ENCODE assay signal across 8 cellular contexts in genomic region chr11:68841718-68842426, GRCh38. TPM values are rescaled to one million over a fixed set of nuclear protein-coding genes. Genes with fewer than 3 reads are reported as not detected.
DNase-seq lines count a peak whose midpoint lies in the region; ATAC-seq and TF ChIP-seq lines count a peak whose summit lies in the region.

CPT1A (minus strand) TSS chr11:68841916; CDS start chr11:68815474, 26,442 bp downstream.

- no peak for TF ChIP-seq EP300 in neural cell (conservative IDR thresholded peaks at IDR 0.05; ENCODE audit: poor library complexity, severe bottlenecking)

- no peaks in the 10 kb centered on the region for H3K79me2 ChIP-seq in neural cell (replicated peaks; ENCODE audit: insufficient read depth, low read length)

- no peaks in the 10 kb centered on the region for H3F3A ChIP-seq in neural cell (ENCODE audit: insufficient read depth, low read length, poor library complexity, severe bottlenecking)

- no peak within 1 kb of the TSS for H3K9ac ChIP-seq in neural cell (ENCODE audit: low read length)

- DNase-seq in HT-29 (ENCODE audit: low spot score): peak; percentile 72
- peak; percentile 76 for DNase-seq in RPMI7951 (ENCODE audit: low read depth)
- DNase-seq in activated gamma-delta T cell treated with Interleukin-2 at 50 U/mL for 16 hours: peak; percentile 61
- DNase-seq in foreskin fibroblast: peak; percentile 74 to 87
- DNase-seq in thoracic aorta (ENCODE audit: low spot score): no peak
- DNase-seq in COR-L47 (lab: John Stamatoyannopoulos, UW): no peak

- H3K4me2 ChIP-seq in neural cell (ENCODE audit: low read length): no peak within 1 kb of the TSS

- no peaks in the 10 kb centered on the region for H3K9me2 ChIP-seq in neural cell (ENCODE audit: insufficient read depth, low read length)

- no peaks in the 10 kb centered on the region for H4K20me1 ChIP-seq in neural cell (ENCODE audit: insufficient read depth)

- H2AFZ ChIP-seq in neural cell (ENCODE audit: low read depth, low read length): no peak within 1 kb of the TSS

- no peak for TF ChIP-seq RAD21 in neural cell (conservative IDR thresholded peaks at IDR 0.05)

- H3K9me3 ChIP-seq in neural cell (ENCODE audit: low read length): no peaks in the 10 kb centered on the region
- H3K9me3 ChIP-seq in thoracic aorta: no peaks in the 10 kb centered on the region

- H3K27ac ChIP-seq in neural cell (ENCODE audit: low read length) (no peak within 1 kb of the TSS), thoracic aorta (peak within 1 kb of the TSS; percentile 85 to 94)

- H3K27me3 ChIP-seq in neural cell (ENCODE audit: insufficient read depth, low read depth, low read length): peaks cover 70% of the 10 kb centered on the region
- H3K27me3 ChIP-seq in thoracic aorta (replicated peaks; ENCODE audit: insufficient read depth): no peaks in the 10 kb centered on the region

- peaks cover 13 to 71% of the 10 kb centered on the region in 2 donors for H3K4me1 ChIP-seq in thoracic aorta (ENCODE audit: control insufficient read depth in 1 of 2, low read depth in 2 of 2)

- no peak for ATAC-seq in thoracic aorta (ENCODE audit: insufficient number of reproducible peaks, low FRiP score, low read depth)

- TF ChIP-seq CTCF in foreskin fibroblast (IDR thresholded peaks at IDR 0.05; ENCODE audit: low read depth, low read length) (no peak), neural cell (IDR thresholded peaks at IDR 0.05; ENCODE audit: poor library complexity, severe bottlenecking) (no peak), thoracic aorta (IDR thresholded peaks at IDR 0.05) (no peak)

- peak within 1 kb of the TSS; percentile 72; the same call in 1 of the 2 replicates for H3K4me3 ChIP-seq in GM08714 (ENCODE audit: low read length)
- H3K4me3 ChIP-seq in foreskin fibroblast (ENCODE audit: low read depth in 1 of 2, low read length in 2 of 2): peak within 1 kb of the TSS; percentile 64 to 89
- H3K4me3 ChIP-seq in neural cell (ENCODE audit: low read length): peak within 1 kb of the TSS; percentile 54
- peak within 1 kb of the TSS; percentile 86 for H3K4me3 ChIP-seq in thoracic aorta

- H3K36me3 ChIP-seq in neural cell (ENCODE audit: insufficient read depth, low read length) (no peaks in the 10 kb centered on the region), thoracic aorta (no peaks in the 10 kb centered on the region)

TF ChIP-seq in neural cell, 6 proteins besides CTCF, POLR2A, EP300 and RAD21:
- TF ChIP-seq SMC3 (conservative IDR thresholded peaks at IDR 0.05; ENCODE audit: poor library complexity): no peak
- TF ChIP-seq, protein P1, sequence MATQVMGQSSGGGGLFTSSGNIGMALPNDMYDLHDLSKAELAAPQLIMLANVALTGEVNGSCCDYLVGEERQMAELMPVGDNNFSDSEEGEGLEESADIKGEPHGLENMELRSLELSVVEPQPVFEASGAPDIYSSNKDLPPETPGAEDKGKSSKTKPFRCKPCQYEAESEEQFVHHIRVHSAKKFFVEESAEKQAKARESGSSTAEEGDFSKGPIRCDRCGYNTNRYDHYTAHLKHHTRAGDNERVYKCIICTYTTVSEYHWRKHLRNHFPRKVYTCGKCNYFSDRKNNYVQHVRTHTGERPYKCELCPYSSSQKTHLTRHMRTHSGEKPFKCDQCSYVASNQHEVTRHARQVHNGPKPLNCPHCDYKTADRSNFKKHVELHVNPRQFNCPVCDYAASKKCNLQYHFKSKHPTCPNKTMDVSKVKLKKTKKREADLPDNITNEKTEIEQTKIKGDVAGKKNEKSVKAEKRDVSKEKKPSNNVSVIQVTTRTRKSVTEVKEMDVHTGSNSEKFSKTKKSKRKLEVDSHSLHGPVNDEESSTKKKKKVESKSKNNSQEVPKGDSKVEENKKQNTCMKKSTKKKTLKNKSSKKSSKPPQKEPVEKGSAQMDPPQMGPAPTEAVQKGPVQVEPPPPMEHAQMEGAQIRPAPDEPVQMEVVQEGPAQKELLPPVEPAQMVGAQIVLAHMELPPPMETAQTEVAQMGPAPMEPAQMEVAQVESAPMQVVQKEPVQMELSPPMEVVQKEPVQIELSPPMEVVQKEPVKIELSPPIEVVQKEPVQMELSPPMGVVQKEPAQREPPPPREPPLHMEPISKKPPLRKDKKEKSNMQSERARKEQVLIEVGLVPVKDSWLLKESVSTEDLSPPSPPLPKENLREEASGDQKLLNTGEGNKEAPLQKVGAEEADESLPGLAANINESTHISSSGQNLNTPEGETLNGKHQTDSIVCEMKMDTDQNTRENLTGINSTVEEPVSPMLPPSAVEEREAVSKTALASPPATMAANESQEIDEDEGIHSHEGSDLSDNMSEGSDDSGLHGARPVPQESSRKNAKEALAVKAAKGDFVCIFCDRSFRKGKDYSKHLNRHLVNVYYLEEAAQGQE (IDR thresholded peaks at IDR 0.05; ENCODE audit: borderline replicate concordance): no peak
- TF ChIP-seq EZH2 (IDR thresholded peaks at IDR 0.05; ENCODE audit: borderline replicate concordance, insufficient read depth, low read length, poor library complexity, severe bottlenecking): no peak
- TF ChIP-seq TAF1 (IDR thresholded peaks at IDR 0.05; ENCODE audit: low read depth): no peak
- TF ChIP-seq POLR2AphosphoS5 (IDR thresholded peaks at IDR 0.05): no peak
- no peak for TF ChIP-seq MXI1 (conservative IDR thresholded peaks at IDR 0.05; ENCODE audit: poor library complexity, severe bottlenecking)

RNA-seq across cellular contexts. Expression of gene CPT1A, which starts in this region (rescaled TPM):
- 25.3 and 25.4 TPM in 2 replicates for total RNA-seq in HT-29 (2014; rRNA removed; shearing (Covaris generic))
- 29.7 and 34.4 TPM in 2 replicates for total RNA-seq in RPMI7951 (2014; rRNA removed; shearing (Covaris generic))
- 0.12 and 0.35 TPM in 2 replicates for polyA plus RNA-seq in neural cell
- 0.24 and 0.35 TPM in 2 replicates for polyA minus RNA-seq in neural cell
- 10 to 100 TPM; 61.1 to 75.3 TPM for total RNA-seq in thoracic aorta

Comparison
In these comparisons a context has a peak if more than half of its experiments do, and no peak if none do; other contexts are left out.
1. DNase-seq: peak in HT-29 (single experiment), RPMI7951 (single experiment), activated gamma-delta T cell treated with Interleukin-2 at 50 U/mL for 16 hours (single experiment) and foreskin fibroblast (2 of 2); none in thoracic aorta (single experiment) and COR-L47 (single experiment).
2. Peak in every context shown above with its lines, with median percentiles within 50 percentile points of each other: H3K4me3 ChIP-seq.